1 cellular context compared by ENCODE assay signal in genomic region chr18:31451625-31452024, GRCh38.
TF ChIP-seq lines count a peak whose summit lies in the region.

No MANE protein-coding gene starts in this region.

TF ChIP-seq in SK-N-SH treated with all-trans-retinoic acid at 6 μM for 48 hours, 23 proteins besides CTCF, POLR2A, EP300 and RAD21 (continued from another document):
- no peak for TF ChIP-seq ZNF565 (CRISPR knock-in tag; conservative IDR thresholded peaks at IDR 0.05; ENCODE audit: low read depth)
- TF ChIP-seq ARNTL (CRISPR knock-in tag; IDR thresholded peaks at IDR 0.05; ENCODE audit: borderline replicate concordance, low read depth) = no peak
- TF ChIP-seq PPARA (CRISPR knock-in tag; IDR thresholded peaks at IDR 0.05; ENCODE audit: borderline replicate concordance) = no peak
